In genomic region chr5:30498509-30498908, GRCh38 we compare ENCODE assay signal across 1 cellular context.
TF ChIP-seq lines count a peak whose summit lies in the region.
"Not testable (repeated sequence)": the region's sequence is repeated elsewhere in the genome, so short reads cannot be mapped to it uniquely, and the experiment has no call there.

No MANE protein-coding gene starts in this region.

TF ChIP-seq in HepG2, 621 proteins besides CTCF, POLR2A, EP300 and RAD21 (continued from another document):
- TF ChIP-seq HNF1A (IDR thresholded peaks at IDR 0.05; ENCODE audit: low read depth), result 0 out of 2 replicates have a peak, but pooled peaks have one; percentile 15
- not testable (repeated sequence) for TF ChIP-seq HNF1A (CRISPR knock-in tag; IDR thresholded peaks at IDR 0.05; ENCODE audit: borderline replicate concordance)
- TF ChIP-seq NCOA2 (CRISPR knock-in tag; IDR thresholded peaks at IDR 0.05), result peak; percentile 16; the same call in 1 of the 2 replicates
- peak; percentile 44; the same call in 1 of the 2 replicates for TF ChIP-seq ARID5B (CRISPR knock-in tag; IDR thresholded peaks at IDR 0.05)
- peak; percentile 18; the same call in 1 of the 2 replicates for TF ChIP-seq SOX5 (CRISPR knock-in tag; IDR thresholded peaks at IDR 0.05; ENCODE audit: borderline replicate concordance)
